Comparison of ENCODE assay signal across 28 cellular contexts in genomic region chr21:42239973-42240372, GRCh38. TPM values are rescaled to one million over a fixed set of nuclear protein-coding genes. Genes with fewer than 3 reads are reported as not detected.
A peak's percentile ranks its signal among the peaks of the same experiment; 100 is the strongest.
DNase-seq lines count a peak whose midpoint lies in the region; ATAC-seq and TF ChIP-seq lines count a peak whose summit lies in the region.
"Had no signal": no experiment of that assay in that cellular context is flagged by ENCODE, and none has a peak within 500 bp of the region (broad histone marks: within the 10 kb centered on the region; RNA-seq: fewer than 3 reads in every experiment).

No MANE protein-coding gene starts in this region.

- peak overlapping the region; percentile 18 for H3K27ac Mint-ChIP-seq in CD8-positive, alpha-beta T cell
- H3K27ac Mint-ChIP-seq in dendritic cell treated with granulocyte-macrophage colony-stimulating factor and Interleukin-4, amounts not matched to agents 40 ng/mL and 50 ng/mL, for 4 days: peak overlapping the region; percentile 8
- no peak overlapping the region for H3K27ac Mint-ChIP-seq in T-helper 17 cell
- H3K27ac Mint-ChIP-seq: brain, HFFc6, IgD-negative memory B cell had no signal

- H3K9me3 ChIP-seq in CD8-positive, alpha-beta T cell (ENCODE audit: low read length): no peaks in the 10 kb centered on the region
- H3K9me3 ChIP-seq in KOPT-K1 (ENCODE audit: insufficient read depth, low read length, poor library complexity, severe bottlenecking) (no peaks in the 10 kb centered on the region), adrenal gland (replicated peaks in 1 of 3) (no peaks in the 10 kb centered on the region), T-helper 17 cell (ENCODE audit: control insufficient read depth, low read length, poor library complexity, severe bottlenecking) (no peaks in the 10 kb centered on the region)
- H3K9me3 ChIP-seq: MG63 had no signal

- H3K4me1 Mint-ChIP-seq in CD8-positive, alpha-beta T cell (ENCODE audit: low read depth): peaks cover 60% of the 10 kb centered on the region
- H3K4me1 Mint-ChIP-seq in dendritic cell treated with granulocyte-macrophage colony-stimulating factor and Interleukin-4, amounts not matched to agents 40 ng/mL and 50 ng/mL, for 4 days (ENCODE audit: low read depth): peaks cover 65% of the 10 kb centered on the region
- peaks cover 43% of the 10 kb centered on the region for H3K4me1 Mint-ChIP-seq in T-helper 17 cell

- H3K4me3 Mint-ChIP-seq in CD8-positive, alpha-beta T cell: no peak overlapping the region
- H3K4me3 Mint-ChIP-seq in dendritic cell treated with granulocyte-macrophage colony-stimulating factor and Interleukin-4, amounts not matched to agents 40 ng/mL and 50 ng/mL, for 4 days: no peak overlapping the region
- H3K4me3 Mint-ChIP-seq in T-helper 17 cell: no peak overlapping the region
- H3K4me3 Mint-ChIP-seq: brain; HFFc6; naive thymus-derived CD4-positive, alpha-beta T cell had no signal

- TF ChIP-seq CTCF in 22Rv1 (IDR thresholded peaks at IDR 0.05): peak; percentile 13; the same call in 1 of the 2 replicates
- no peak for TF ChIP-seq CTCF in CD8-positive, alpha-beta T cell (IDR thresholded peaks at IDR 0.05)
- no peak for TF ChIP-seq CTCF in adrenal gland (IDR thresholded peaks at IDR 0.05)

- no peaks in the 10 kb centered on the region for H3K9me3 Mint-ChIP-seq in CD8-positive, alpha-beta T cell
- no peaks in the 10 kb centered on the region for H3K9me3 Mint-ChIP-seq in dendritic cell treated with granulocyte-macrophage colony-stimulating factor and Interleukin-4, amounts not matched to agents 40 ng/mL and 50 ng/mL, for 4 days
- H3K9me3 Mint-ChIP-seq: brain; HFFc6; IgD-negative memory B cell; naive thymus-derived CD4-positive, alpha-beta T cell had no signal

- 76 to 96% (median 92%) methylated on average over 6 to 8 of the region's 8 CpGs for WGBS in adrenal gland, 4 donors

- H3K36me3 ChIP-seq in CD8-positive, alpha-beta T cell (ENCODE audit: insufficient read depth, low read length): no peaks in the 10 kb centered on the region
- H3K36me3 ChIP-seq in KOPT-K1 (ENCODE audit: insufficient read depth, low read length) (no peaks in the 10 kb centered on the region), adrenal gland (replicated peaks in 1 of 2) (no peaks in the 10 kb centered on the region)
- H3K36me3 ChIP-seq: MG63 had no signal

- no peak for ATAC-seq in CD8-positive, alpha-beta T cell
- ATAC-seq in T-helper 17 cell (no peak), GM19351 (IDR thresholded peaks at IDR 0.05; ENCODE audit: unreplicated experiment) (no peak)
- ATAC-seq: left lobe of liver; naive thymus-derived CD4-positive, alpha-beta T cell; stimulated activated naive CD8-positive, alpha-beta T cell treated with anti-CD3 and anti-CD28 coated beads, Interleukin-15, Interleukin-2, amounts not matched to agents 100 U/mL and 50 U/mL, for 24 hours had no signal

- H3K4me1 ChIP-seq in CD8-positive, alpha-beta T cell (ENCODE audit: insufficient read depth, low read length): peaks cover 48% of the 10 kb centered on the region
- peaks cover 50 to 53% of the 10 kb centered on the region in 2 donors for H3K4me1 ChIP-seq in adrenal gland (replicated peaks in 1 of 2)

- no peak for DNase-seq in CD8-positive, alpha-beta T cell
- DNase-seq in activated effector memory CD4-positive, alpha-beta T cell treated with anti-CD3 and anti-CD28 coated beads, Interleukin-2, amount 50 U/mL, for 16 hours: no peak
- DNase-seq in adrenal gland (no peak), T-helper 17 cell (no peak)
- DNase-seq: activated CD8-positive, alpha-beta memory T cell treated with anti-CD3 and anti-CD28 coated beads for 24 hours; activated gamma-delta T cell treated with Interleukin-2 at 50 U/mL for 16 hours; activated T-cell treated with anti-CD3 and anti-CD28 coated beads, Interleukin-2, amount 50 U/mL, for 1 hour; DMS153; effector memory CD4-positive, alpha-beta T cell; foreskin fibroblast; HFFc6; hippocampal formation; MG63; naive thymus-derived CD4-positive, alpha-beta T cell; NCI-H1417 treated with DMSO at 0.1 percent for 48 hours; NCI-H2081 treated with DMSO at 0.1 percent for 48 hours; SHP77 treated with DMSO at 0.1 percent for 48 hours; stimulated activated CD4-positive, alpha-beta T cell treated with anti-CD3 and anti-CD28 coated beads, Interleukin-4, amount 100 ng/mL, for 24 hours; stimulated activated naive CD8-positive, alpha-beta T cell treated with anti-CD3 and anti-CD28 coated beads, Interleukin-15, Interleukin-2, amounts not matched to agents 100 U/mL and 50 U/mL, for 24 hours; SW 1271 had no signal

- intact Hi-C loops in CD8-positive, alpha-beta T cell (cut with DNase I, micrococcal nuclease): loop anchor here (2.0 to 10.0 kb wide), 4 partner anchors 19 to 225 kb away; partner anchors contain the start of gene ZBTB21 (in 1 of the 2)
- intact Hi-C loops in dendritic cell treated with granulocyte-macrophage colony-stimulating factor and Interleukin-4, amounts not matched to agents 40 ng/mL and 50 ng/mL, for 4 days (cut with micrococcal nuclease): no loop called here
- intact Hi-C loops in adrenal gland (cut with DNase I): no loop called here

- POLR2A ChIA-PET in CD8-positive, alpha-beta T cell (lab: Charles Lee): no interaction called here

- CTCF ChIA-PET in CD8-positive, alpha-beta T cell (lab: Charles Lee): interaction anchor here (1.3 to 4.2 kb wide), 4 partner anchors 19 to 95 kb away, joined by 3 to 33 read pairs (median 16); no protein-coding TSS in a partner anchor

- H3K4me3 ChIP-seq in CD8-positive, alpha-beta T cell (ENCODE audit: low read depth, low read length): no peak overlapping the region
- H3K4me3 ChIP-seq in adrenal gland: no peak overlapping the region
- H3K4me3 ChIP-seq: MG63 had no signal

- H3K27ac ChIP-seq in 22Rv1 (no peak overlapping the region), KOPT-K1 (ENCODE audit: low read depth, low read length, poor library complexity, severe bottlenecking) (peak overlapping the region; percentile 33), adrenal gland (no peak overlapping the region)
- no peak overlapping the region for H3K27ac ChIP-seq in CD8-positive, alpha-beta T cell (ENCODE audit: low read depth, low read length)

- TF ChIP-seq POLR2A in adrenal gland (IDR thresholded peaks at IDR 0.05): no peak

- no peaks in the 10 kb centered on the region for H3K27me3 Mint-ChIP-seq in CD8-positive, alpha-beta T cell (ENCODE audit: low read depth)
- H3K27me3 Mint-ChIP-seq in dendritic cell treated with granulocyte-macrophage colony-stimulating factor and Interleukin-4, amounts not matched to agents 40 ng/mL and 50 ng/mL, for 4 days: peaks cover 12% of the 10 kb centered on the region
- H3K27me3 Mint-ChIP-seq in T-helper 17 cell: no peaks in the 10 kb centered on the region
- H3K27me3 Mint-ChIP-seq: brain; CD4-positive, CD25-positive, alpha-beta regulatory T cell; naive thymus-derived CD4-positive, alpha-beta T cell had no signal

- no peaks in the 10 kb centered on the region for H3K27me3 ChIP-seq in CD8-positive, alpha-beta T cell (ENCODE audit: insufficient read depth, low read length)
- no peaks in the 10 kb centered on the region for H3K27me3 ChIP-seq in adrenal gland
- H3K27me3 ChIP-seq: MG63 had no signal

- H3K36me3 Mint-ChIP-seq in CD8-positive, alpha-beta T cell: no peaks in the 10 kb centered on the region
- peaks cover 10% of the 10 kb centered on the region for H3K36me3 Mint-ChIP-seq in dendritic cell treated with granulocyte-macrophage colony-stimulating factor and Interleukin-4, amounts not matched to agents 40 ng/mL and 50 ng/mL, for 4 days (ENCODE audit: low read depth)
- no peaks in the 10 kb centered on the region for H3K36me3 Mint-ChIP-seq in T-helper 17 cell (ENCODE audit: low read depth)
- H3K36me3 Mint-ChIP-seq: brain had no signal

RNA-seq across cellular contexts. Expression of gene ABCG1, which starts 21.0 kb away (rescaled TPM):
- 100 to 1,000 TPM; 119 to 123 TPM for total RNA-seq in CD8-positive, alpha-beta T cell
- total RNA-seq in adrenal gland (100 to 1,000 TPM in 2 of 8 donors, 10 to 100 TPM in 6; 47.8 to 136 (median 90.9) TPM), T-helper 17 cell (10 to 100 TPM; 43.4 to 75.0 TPM)
- polyA plus RNA-seq in adrenal gland: 10 to 100 TPM; 32.5 to 52.7 (median 38.7) TPM
- total RNA-seq: HFFc6 had no signal

Comparison
In these comparisons a context has a peak if more than half of its experiments do, and no peak if none do; other contexts are left out.
1. intact Hi-C loops: an anchor here in CD8-positive, alpha-beta T cell (2.0 to 10.0 kb wide); none called in dendritic cell treated with granulocyte-macrophage colony-stimulating factor and Interleukin-4, amounts not matched to agents 40 ng/mL and 50 ng/mL, for 4 days and adrenal gland.